In the genomic region with DNA sequence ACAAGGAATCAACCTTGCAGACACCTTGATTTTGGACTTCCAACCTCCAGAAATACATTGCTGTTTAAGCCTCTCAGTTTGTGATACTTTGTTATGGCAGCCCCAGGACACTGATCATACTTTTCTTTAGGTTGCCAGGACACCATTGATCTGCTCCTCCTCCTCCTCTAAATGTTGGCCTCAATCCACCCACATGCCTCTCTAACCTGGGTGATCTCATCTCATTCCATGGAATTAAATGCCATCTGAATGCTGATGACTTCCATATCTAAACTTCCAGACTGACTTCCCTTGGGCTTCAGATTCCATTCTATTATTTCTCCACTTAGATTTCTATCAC, we compare ENCODE assay signal across 13 cellular contexts. TPM values are rescaled to one million over a fixed set of nuclear protein-coding genes. Genes with fewer than 3 reads are reported as not detected.
DNase-seq lines count a peak whose midpoint lies in the region; ATAC-seq and TF ChIP-seq lines count a peak whose summit lies in the region.
"Had no signal": no experiment of that assay in that cellular context is flagged by ENCODE, and none has a peak within 500 bp of the region (broad histone marks: within the 10 kb centered on the region; RNA-seq: fewer than 3 reads in every experiment).

No MANE protein-coding gene starts in this region.

- no TSS peak for BruUV-seq in mammary epithelial cell (replicated peaks; lab: Mats Ljungman, UMichigan)

- H3K4me2 ChIP-seq in mammary epithelial cell (ENCODE audit: insufficient read depth, low read depth, low read length), result no peak overlapping the region
- H3K4me2 ChIP-seq: KMS-11 had no signal

- H3K9me3 ChIP-seq in mammary epithelial cell (replicated peaks; ENCODE audit: insufficient read depth, low read length) (no peaks in the 10 kb centered on the region), muscle layer of duodenum (ENCODE audit: control insufficient read depth in 1 of 2, low read length in 2 of 2) (no peaks in the 10 kb centered on the region), left lung (no peaks in the 10 kb centered on the region)

- dilution Hi-C loops in mammary epithelial cell (cut with HindIII; ENCODE audit: low sequenced_read_pairs), result no loop called here

- H3K4me1 ChIP-seq in mammary epithelial cell (ENCODE audit: insufficient read depth, low read length) (peaks cover 35% of the 10 kb centered on the region), muscle layer of duodenum (ENCODE audit: control insufficient read depth in 1 of 2, insufficient read depth in 2 of 2, low read length in 2 of 2) (peaks cover 5 to 12% of the 10 kb centered on the region in 2 donors), left lung (peaks cover 4 to 35% of the 10 kb centered on the region in 2 donors)

- H3K4me3 ChIP-seq in mammary epithelial cell (replicated peaks in 1 of 3; ENCODE audit: insufficient read depth in 1 of 3, low read depth in 2 of 3, low read length in 3 of 3), result no peak overlapping the region
- H3K4me3 ChIP-seq in muscle layer of duodenum (ENCODE audit: low read depth in 1 of 2, low read length in 2 of 2), result no peak overlapping the region
- H3K4me3 ChIP-seq in left lung, result no peak overlapping the region

- ATAC-seq in left lung, result no peak
- ATAC-seq: right cardiac atrium had no signal

- H3K27me3 ChIP-seq in mammary epithelial cell (ENCODE audit: insufficient read depth, low read length) (no peaks in the 10 kb centered on the region), muscle layer of duodenum (ENCODE audit: low read depth, low read length) (no peaks in the 10 kb centered on the region), left lung (no peaks in the 10 kb centered on the region)

- no peak for TF ChIP-seq CTCF in 22Rv1 (IDR thresholded peaks at IDR 0.05)
- no peak for TF ChIP-seq CTCF in mammary epithelial cell (conservative IDR thresholded peaks at IDR 0.05 in 1 of 2, IDR thresholded peaks at IDR 0.05 in 1 of 2; ENCODE audit: extremely low read depth in 1 of 2, insufficient read depth in 1 of 2, low read depth in 1 of 2, low read length in 2 of 2)
- no peak for TF ChIP-seq CTCF in left lung (IDR thresholded peaks at IDR 0.05)

- H2AFZ ChIP-seq in mammary epithelial cell (ENCODE audit: low read depth, low read length), result peak overlapping the region; percentile 7

- H3K79me2 ChIP-seq in mammary epithelial cell (ENCODE audit: insufficient read depth, low read length), result no peaks in the 10 kb centered on the region

- H3K36me3 ChIP-seq in mammary epithelial cell (ENCODE audit: insufficient read depth, low read length) (no peaks in the 10 kb centered on the region), muscle layer of duodenum (ENCODE audit: control insufficient read depth in 1 of 2, insufficient read depth in 2 of 2, low read length in 2 of 2) (peaks cover 9% of the 10 kb centered on the region in 2 donors), left lung (peaks cover 0 to 7% of the 10 kb centered on the region in 2 donors)

- CTCF ChIA-PET in mammary epithelial cell (lab: Charles Lee; ENCODE audit: low non-redundant PET), result interaction anchor here (0.6 kb wide), 1 partner anchor 12 kb away, joined by 4 read pairs; no protein-coding TSS in a partner anchor

- H4K20me1 ChIP-seq in mammary epithelial cell (ENCODE audit: insufficient read depth, low read length), result no peaks in the 10 kb centered on the region

- DNase-seq in HK-2 (ENCODE audit: unreplicated experiment), result peak; percentile 45
- DNase-seq in mammary epithelial cell, result peak; percentile 51
- DNase-seq in iPS-NIHi7 (ENCODE audit: extremely low spot score), result no peak
- no peak for DNase-seq in left lung
- no peak for DNase-seq in NCI-H2171 treated with DMSO at 0.1 percent for 48 hours (lab: John Stamatoyannopoulos, UW)
- DNase-seq in dedifferentiated amniotic fluid mesenchymal stem cell (ENCODE audit: extremely low spot score), result no peak
- DNase-seq: activated effector memory CD4-positive, alpha-beta T cell treated with anti-CD3 and anti-CD28 coated beads, Interleukin-2, amount 50 U/mL, for 16 hours; effector memory CD8-positive, alpha-beta T cell; kidney; right cardiac atrium had no signal

- H3K27ac ChIP-seq in 22Rv1 (peak overlapping the region; percentile 13; the same call in 1 of the 2 replicates), mammary epithelial cell (ENCODE audit: insufficient read depth, low read depth, low read length) (peak overlapping the region; percentile 96), muscle layer of duodenum (ENCODE audit: low read length) (peak overlapping the region; percentile 74), left lung (peak overlapping the region in 1 of 2 donors; percentile 83)
- H3K27ac ChIP-seq: KMS-11 had no signal

- intact Hi-C loops in mammary epithelial cell (cut with micrococcal nuclease), result no loop called here
- intact Hi-C loops in left lung (cut with DNase I), result no loop called here

- no peak overlapping the region for H3K9ac ChIP-seq in mammary epithelial cell (ENCODE audit: insufficient read depth, low read length)
- H3K9ac ChIP-seq: KMS-11 had no signal

- in situ Hi-C loops in mammary epithelial cell (cut with MboI; ENCODE audit: low sequenced_read_pairs in 2 of 2), result no loop called here

RNA-seq across cellular contexts. Expression of a gene that starts 7.4 kb away (rescaled TPM):
- total RNA-seq in mammary epithelial cell (10 to 100 TPM; 33.4 to 37.5 TPM), left lung (10 to 100 TPM; 35.7 to 53.0 TPM)
- 20.1 TPM for polyA plus RNA-seq in mammary epithelial cell
- 41.7 TPM for polyA minus RNA-seq in mammary epithelial cell

RNA-seq across cellular contexts. Expression of a gene that starts 59.3 kb away (rescaled TPM):
- 10 to 100 TPM in 1 of 2 donors, 1 to 10 TPM in 1; 4.8 to 11.8 TPM for total RNA-seq in mammary epithelial cell
- 7.4 TPM for polyA plus RNA-seq in mammary epithelial cell
- 11.8 TPM for polyA minus RNA-seq in mammary epithelial cell
- total RNA-seq in left lung, result 10 to 100 TPM in 1 of 2 donors, 1 to 10 TPM in 1; 5.1 to 14.0 TPM

Comparison
In these comparisons a context has a peak if more than half of its experiments do, and no peak if none do; other contexts are left out.
1. DNase-seq: peak in HK-2 (single experiment) and mammary epithelial cell (single experiment); none in iPS-NIHi7 (single experiment), left lung (0 of 2), NCI-H2171 treated with DMSO at 0.1 percent for 48 hours (single experiment) and dedifferentiated amniotic fluid mesenchymal stem cell (single experiment).